In the genomic region with DNA sequence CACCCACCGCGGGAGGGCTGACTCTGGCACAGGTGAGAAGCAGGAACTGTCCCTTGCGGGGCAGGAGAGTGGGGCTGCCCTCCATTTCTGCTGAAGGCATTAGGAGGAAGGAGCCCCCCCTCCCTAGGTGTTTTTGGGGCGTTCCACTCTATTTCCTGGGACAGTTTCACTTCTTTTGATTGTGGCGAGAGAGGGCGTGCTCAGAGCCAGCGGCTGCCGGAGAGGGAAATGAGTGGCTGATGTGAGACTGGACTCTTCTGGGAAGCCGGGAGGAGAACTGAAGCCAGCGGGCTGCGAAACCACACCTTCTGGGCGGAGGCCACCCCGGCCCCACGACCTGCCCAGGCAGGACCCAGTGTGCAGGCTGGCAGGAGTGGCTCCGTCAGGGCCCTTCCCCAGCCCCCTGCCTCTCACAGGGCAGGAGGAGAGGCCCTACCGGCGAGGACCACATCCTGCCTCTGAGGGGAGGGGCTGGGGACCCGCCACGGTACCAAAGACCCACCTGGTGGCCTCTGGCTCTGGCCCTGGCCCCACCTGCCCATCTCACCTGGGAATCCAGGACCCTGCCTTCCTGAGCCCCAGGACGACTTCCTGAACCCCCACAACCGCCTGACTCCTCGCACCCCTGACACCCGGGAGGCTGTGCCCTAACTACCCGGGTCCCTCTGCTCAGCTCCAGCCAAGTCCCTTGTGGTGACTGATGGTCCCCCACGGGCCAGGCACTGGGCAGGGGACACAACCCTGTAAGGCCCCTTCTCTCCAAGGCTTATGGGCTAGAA, we compare ENCODE assay signal across 8 cellular contexts. TPM values are rescaled to one million over a fixed set of nuclear protein-coding genes. Genes with fewer than 3 reads are reported as not detected.
A peak's percentile ranks its signal among the peaks of the same experiment; 100 is the strongest.
DNase-seq lines count a peak whose midpoint lies in the region; ATAC-seq lines count a peak whose summit lies in the region.

No MANE protein-coding gene starts in this region.

- no peaks in the 10 kb centered on the region for H3K27me3 ChIP-seq in skeletal muscle tissue (ENCODE audit: control insufficient read depth in 3 of 3, insufficient read depth in 3 of 3, low read length in 3 of 3)

- DNase-seq in NOMO-1 treated with dmso at 0.1 percent for 144 hours (lab: John Stamatoyannopoulos, UW; ENCODE audit: unreplicated experiment) (peak; percentile 68), left cardiac atrium (peak; percentile 71), NCI-H524 treated with DMSO at 0.1 percent for 48 hours (lab: John Stamatoyannopoulos, UW) (no peak), NCI-H1436 treated with DMSO at 0.1 percent for 48 hours (lab: John Stamatoyannopoulos, UW) (no peak)
- peak; percentile 83 for DNase-seq in activated T-helper 1 cell treated with anti-CD3 and anti-CD28 coated beads, Interleukin-12 subunit alpha, Interleukin-12 subunit beta, Interleukin-2, Interleukin-4 antibody, amounts not matched to agents 30 ng/mL and 10 ng/mL and 1 ng/mL, durations not matched to agents 14 hours and 24 hours and 36 hours (ENCODE audit: low spot score)

- H3K4me3 Mint-ChIP-seq in activated T-helper 1 cell treated with anti-CD3 and anti-CD28 coated beads, Interleukin-12 subunit alpha, Interleukin-12 subunit beta, Interleukin-2, Interleukin-4 antibody, amounts not matched to agents 30 ng/mL and 10 ng/mL and 1 ng/mL, durations not matched to agents 14 hours and 24 hours and 36 hours, result peak overlapping the region; percentile 69

- no peaks in the 10 kb centered on the region for H3K9me3 ChIP-seq in skeletal muscle tissue (ENCODE audit: control insufficient read depth in 3 of 3, low read length in 3 of 3)

- H3K27ac ChIP-seq in skeletal muscle tissue (ENCODE audit: low read depth, low read length), result peak overlapping the region; percentile 83

- H3K9ac ChIP-seq in skeletal muscle tissue (ENCODE audit: low read depth in 1 of 3, low read length in 3 of 3), result peak overlapping the region in 2 of 3 donors; percentile 50 to 62

- peak; percentile 45 for ATAC-seq in GM18502 (IDR thresholded peaks at IDR 0.05; ENCODE audit: poor library complexity, unreplicated experiment)
- ATAC-seq in HG02678 (IDR thresholded peaks at IDR 0.05; ENCODE audit: unreplicated experiment), result peak; percentile 55
- peak; percentile 6 to 34 for ATAC-seq in left cardiac atrium

- peaks cover 15 to 16% (median 16%) of the 10 kb centered on the region in 3 donors for H3K36me3 ChIP-seq in skeletal muscle tissue (ENCODE audit: control insufficient read depth in 3 of 3, insufficient read depth in 3 of 3, low read length in 3 of 3)

- no peaks in the 10 kb centered on the region for H3K9me3 Mint-ChIP-seq in activated T-helper 1 cell treated with anti-CD3 and anti-CD28 coated beads, Interleukin-12 subunit alpha, Interleukin-12 subunit beta, Interleukin-2, Interleukin-4 antibody, amounts not matched to agents 30 ng/mL and 10 ng/mL and 1 ng/mL, durations not matched to agents 14 hours and 24 hours and 36 hours

- H3K4me1 Mint-ChIP-seq in activated T-helper 1 cell treated with anti-CD3 and anti-CD28 coated beads, Interleukin-12 subunit alpha, Interleukin-12 subunit beta, Interleukin-2, Interleukin-4 antibody, amounts not matched to agents 30 ng/mL and 10 ng/mL and 1 ng/mL, durations not matched to agents 14 hours and 24 hours and 36 hours (ENCODE audit: low read depth), result peaks cover 42% of the 10 kb centered on the region

- no peaks in the 10 kb centered on the region for H3K27me3 Mint-ChIP-seq in activated T-helper 1 cell treated with anti-CD3 and anti-CD28 coated beads, Interleukin-12 subunit alpha, Interleukin-12 subunit beta, Interleukin-2, Interleukin-4 antibody, amounts not matched to agents 30 ng/mL and 10 ng/mL and 1 ng/mL, durations not matched to agents 14 hours and 24 hours and 36 hours (ENCODE audit: insufficient read depth)

- peak overlapping the region; percentile 92 for H3K27ac Mint-ChIP-seq in activated T-helper 1 cell treated with anti-CD3 and anti-CD28 coated beads, Interleukin-12 subunit alpha, Interleukin-12 subunit beta, Interleukin-2, Interleukin-4 antibody, amounts not matched to agents 30 ng/mL and 10 ng/mL and 1 ng/mL, durations not matched to agents 14 hours and 24 hours and 36 hours

- intact Hi-C loops in activated T-helper 1 cell treated with anti-CD3 and anti-CD28 coated beads, Interleukin-12 subunit alpha, Interleukin-12 subunit beta, Interleukin-2, Interleukin-4 antibody, amounts not matched to agents 30 ng/mL and 10 ng/mL and 1 ng/mL, durations not matched to agents 14 hours and 24 hours and 36 hours (cut with micrococcal nuclease), result loop anchor here (1.0 kb wide), 4 partner anchors 10 to 41 kb away; a partner anchor contains a TSS
- intact Hi-C loops in left cardiac atrium (cut with DNase I), result loop anchor here in 1 of 2 donors (2.0 kb wide), 1 partner anchor 32 kb away; a partner anchor contains a TSS

- no peaks in the 10 kb centered on the region for H3K36me3 Mint-ChIP-seq in activated T-helper 1 cell treated with anti-CD3 and anti-CD28 coated beads, Interleukin-12 subunit alpha, Interleukin-12 subunit beta, Interleukin-2, Interleukin-4 antibody, amounts not matched to agents 30 ng/mL and 10 ng/mL and 1 ng/mL, durations not matched to agents 14 hours and 24 hours and 36 hours (ENCODE audit: low read depth)

- H3K4me3 ChIP-seq in skeletal muscle tissue (ENCODE audit: low read length in 3 of 3), result peak overlapping the region; percentile 43 to 54 (median 49)

- H3K4me1 ChIP-seq in skeletal muscle tissue (ENCODE audit: control insufficient read depth in 3 of 3, insufficient read depth in 3 of 3, low read length in 3 of 3), result peaks cover 70 to 75% (median 71%) of the 10 kb centered on the region in 3 donors

RNA-seq across cellular contexts. Expression of a gene that starts 25.9 kb away (rescaled TPM):
- total RNA-seq in activated T-helper 1 cell treated with anti-CD3 and anti-CD28 coated beads, Interleukin-12 subunit alpha, Interleukin-12 subunit beta, Interleukin-2, Interleukin-4 antibody, amounts not matched to agents 30 ng/mL and 10 ng/mL and 1 ng/mL, durations not matched to agents 14 hours and 24 hours and 36 hours, result 15.7 and 19.3 TPM in 2 replicates
- total RNA-seq in left cardiac atrium, result 10 to 100 TPM; 21.1 to 22.3 TPM
- 5.7 TPM for total RNA-seq in skeletal muscle tissue

RNA-seq across cellular contexts. Expression of a gene that starts 30.7 kb away (rescaled TPM):
- total RNA-seq in activated T-helper 1 cell treated with anti-CD3 and anti-CD28 coated beads, Interleukin-12 subunit alpha, Interleukin-12 subunit beta, Interleukin-2, Interleukin-4 antibody, amounts not matched to agents 30 ng/mL and 10 ng/mL and 1 ng/mL, durations not matched to agents 14 hours and 24 hours and 36 hours, result 12.9 and 15.0 TPM in 2 replicates
- total RNA-seq in left cardiac atrium, result 1 to 10 TPM; 4.8 to 8.2 TPM
- 5.2 TPM for total RNA-seq in skeletal muscle tissue

RNA-seq across cellular contexts. Expression of a gene that starts 31.0 kb away (rescaled TPM):
- 50.3 and 54.2 TPM in 2 replicates for total RNA-seq in activated T-helper 1 cell treated with anti-CD3 and anti-CD28 coated beads, Interleukin-12 subunit alpha, Interleukin-12 subunit beta, Interleukin-2, Interleukin-4 antibody, amounts not matched to agents 30 ng/mL and 10 ng/mL and 1 ng/mL, durations not matched to agents 14 hours and 24 hours and 36 hours
- total RNA-seq in left cardiac atrium (10 to 100 TPM; 31.4 to 39.4 TPM), skeletal muscle tissue (16.2 TPM)

RNA-seq across cellular contexts. Expression of a gene that starts 33.1 kb away (rescaled TPM):
- 106 and 107 TPM in 2 replicates for total RNA-seq in activated T-helper 1 cell treated with anti-CD3 and anti-CD28 coated beads, Interleukin-12 subunit alpha, Interleukin-12 subunit beta, Interleukin-2, Interleukin-4 antibody, amounts not matched to agents 30 ng/mL and 10 ng/mL and 1 ng/mL, durations not matched to agents 14 hours and 24 hours and 36 hours
- total RNA-seq in left cardiac atrium, result 1 to 10 TPM; 5.2 to 8.4 TPM
- total RNA-seq in skeletal muscle tissue, result 6.3 TPM

Comparison
In these comparisons a context has a peak if more than half of its experiments do, and no peak if none do; other contexts are left out.
1. DNase-seq: peak in NOMO-1 treated with dmso at 0.1 percent for 144 hours (single experiment), activated T-helper 1 cell treated with anti-CD3 and anti-CD28 coated beads, Interleukin-12 subunit alpha, Interleukin-12 subunit beta, Interleukin-2, Interleukin-4 antibody, amounts not matched to agents 30 ng/mL and 10 ng/mL and 1 ng/mL, durations not matched to agents 14 hours and 24 hours and 36 hours (single experiment) and left cardiac atrium (single experiment); none in NCI-H524 treated with DMSO at 0.1 percent for 48 hours (single experiment) and NCI-H1436 treated with DMSO at 0.1 percent for 48 hours (single experiment).
2. Peak in every context shown above with its lines, with median percentiles within 50 percentile points of each other: ATAC-seq.